8 cellular contexts compared by ENCODE assay signal in genomic region chr12:71746983-71747611, GRCh38. TPM values are rescaled to one million over a fixed set of nuclear protein-coding genes. Genes with fewer than 3 reads are reported as not detected.
DNase-seq lines count a peak whose midpoint lies in the region; ATAC-seq, FAIRE-seq and TF ChIP-seq lines count a peak whose summit lies in the region.

No MANE protein-coding gene starts in this region.

- no peaks in the 10 kb centered on the region for H4K20me1 ChIP-seq in OCI-LY3 (ENCODE audit: insufficient read depth, low read length)

- H3K9me3 ChIP-seq in OCI-LY3 (ENCODE audit: insufficient read depth, low read length): no peaks in the 10 kb centered on the region

- H3K9ac ChIP-seq in OCI-LY3 (ENCODE audit: low read length): peak overlapping the region; percentile 22; the same call in 1 of the 2 replicates

- no peaks in the 10 kb centered on the region for H3K36me3 ChIP-seq in OCI-LY3 (replicated peaks; ENCODE audit: low read depth, low read length)

- H3K4me1 ChIP-seq in OCI-LY3 (ENCODE audit: low read length): peaks cover 13% of the 10 kb centered on the region

- peak overlapping the region; percentile 49 for H3K4me3 ChIP-seq in OCI-LY3 (ENCODE audit: low read length)
- H3K4me3 ChIP-seq in fibroblast of villous mesenchyme (ENCODE audit: low read depth, low read length): no peak overlapping the region

- no peak overlapping the region for H3K27ac ChIP-seq in OCI-LY3 (ENCODE audit: low read length)

- no peak for FAIRE-seq in HTR-8/SVneo (lab: Jason Lieb, UNC)

- peak overlapping the region; percentile 66 for H3K4me2 ChIP-seq in OCI-LY3 (ENCODE audit: low read length)

- peaks cover 16% of the 10 kb centered on the region for H3K27me3 ChIP-seq in OCI-LY3 (ENCODE audit: low read depth, low read length)

- TF ChIP-seq CTCF in OCI-LY3 (IDR thresholded peaks at IDR 0.05; ENCODE audit: low read depth, low read length) (peak; percentile 84), fibroblast of villous mesenchyme (IDR thresholded peaks at IDR 0.05; ENCODE audit: insufficient read depth, low read depth, low read length) (peak; percentile 74)

- no peaks in the 10 kb centered on the region for H3K79me2 ChIP-seq in OCI-LY3 (ENCODE audit: low read length)

- peak overlapping the region; percentile 88; the same call in 1 of the 2 replicates for H2AFZ ChIP-seq in OCI-LY3 (ENCODE audit: low read depth, low read length)

- peak; percentile 55 for DNase-seq in GM03348 (ENCODE audit: low spot score)
- DNase-seq in HTR-8/SVneo (ENCODE audit: insufficient read length, low spot score): peak; percentile 32
- peak; percentile 18 for DNase-seq in activated T-helper 1 cell treated with Interleukin-2 at 50 U/mL for 16 hours (ENCODE audit: low read depth)
- DNase-seq in fibroblast of villous mesenchyme (ENCODE audit: low read depth): peak; percentile 75
- DNase-seq in occipital lobe (lab: John Stamatoyannopoulos, UW): peak; percentile 4
- no peak for DNase-seq in mesenteric fat pad (ENCODE audit: low spot score)

- peak; percentile 87 for ATAC-seq in GM21576 (IDR thresholded peaks at IDR 0.05; ENCODE audit: unreplicated experiment)

RNA-seq across cellular contexts. Expression of gene RAB21, which starts 7.6 kb away (rescaled TPM):
- total RNA-seq in fibroblast of villous mesenchyme (9.3 and 12.5 TPM in 2 replicates), occipital lobe (17.6 TPM), mesenteric fat pad (99.5 TPM)
